In genomic region chr11:73996161-73996747, GRCh38 we compare ENCODE assay signal across 15 cellular contexts. TPM values are rescaled to one million over a fixed set of nuclear protein-coding genes. Genes with fewer than 3 reads are reported as not detected.
DNase-seq lines count a peak whose midpoint lies in the region; ATAC-seq and TF ChIP-seq lines count a peak whose summit lies in the region.
"Had no signal": no experiment of that assay in that cellular context is flagged by ENCODE, and none has a peak within 500 bp of the region (broad histone marks: within the 10 kb centered on the region; RNA-seq: fewer than 3 reads in every experiment).

No MANE protein-coding gene starts in this region.

- peak overlapping the region; percentile 74 for H3K4me3 Mint-ChIP-seq in CD8-positive, alpha-beta T cell
- peak overlapping the region; percentile 65 to 92 (median 80) for H3K4me3 Mint-ChIP-seq in naive thymus-derived CD4-positive, alpha-beta T cell
- H3K4me3 Mint-ChIP-seq: endodermal cell had no signal

- no peak for DNase-seq in CD8-positive, alpha-beta T cell
- DNase-seq in activated CD8-positive, alpha-beta memory T cell treated with anti-CD3 and anti-CD28 coated beads, Interleukin-2, amount 50 U/mL, for 48 hours = peak; percentile 53
- DNase-seq in naive thymus-derived CD4-positive, alpha-beta T cell = peak in 2 of 9 donors; percentile 14 to 21
- DNase-seq in stimulated activated naive CD4-positive, alpha-beta T cell (lab: John Stamatoyannopoulos, UW) = no peak
- DNase-seq in GM20000 (ENCODE audit: low spot score) = no peak
- DNase-seq: activated CD4-positive, CD25-positive, alpha-beta regulatory T cell; DMS 273 treated with DMSO at 0.1 percent for 48 hours; endodermal cell; NCI-H524 treated with DMSO at 0.1 percent for 48 hours; SJCRH30 had no signal

- no peaks in the 10 kb centered on the region for H3K9me3 Mint-ChIP-seq in CD8-positive, alpha-beta T cell
- H3K9me3 Mint-ChIP-seq in naive thymus-derived CD4-positive, alpha-beta T cell = peaks cover 0 to 2% (median 0%) of the 10 kb centered on the region in 11 donors
- H3K9me3 Mint-ChIP-seq: endodermal cell had no signal

- no peaks in the 10 kb centered on the region for H3K36me3 ChIP-seq in CD8-positive, alpha-beta T cell (ENCODE audit: insufficient read depth, low read length)
- no peaks in the 10 kb centered on the region for H3K36me3 ChIP-seq in naive thymus-derived CD4-positive, alpha-beta T cell (ENCODE audit: control insufficient read depth in 2 of 3, insufficient read depth in 3 of 3, low read length in 3 of 3)
- H3K36me3 ChIP-seq: SJCRH30 had no signal

- POLR2A ChIA-PET in CD8-positive, alpha-beta T cell (lab: Charles Lee) = interaction anchor here (0.7 to 10.2 kb wide), 6 partner anchors 9 to 36 kb away, joined by 3 to 116 read pairs (median 24); partner anchors contain the start of gene UCP2
- POLR2A ChIA-PET in naive thymus-derived CD4-positive, alpha-beta T cell (lab: Charles Lee) = interaction anchor here (0.6 to 31.1 kb wide), 8 partner anchors 8 to 214 kb away, joined by 3 to 1403 read pairs (median 14); partner anchors contain the start of genes UCP2 and UCP3

- ATAC-seq in CD8-positive, alpha-beta T cell = no peak
- peak; percentile 4 for ATAC-seq in GM21360 (IDR thresholded peaks at IDR 0.05; ENCODE audit: unreplicated experiment)
- ATAC-seq in naive thymus-derived CD4-positive, alpha-beta T cell = peak; percentile 6
- ATAC-seq in GM19467 (IDR thresholded peaks at IDR 0.05; ENCODE audit: unreplicated experiment) = no peak
- ATAC-seq: left lobe of liver had no signal

- H3K27me3 Mint-ChIP-seq in CD8-positive, alpha-beta T cell (ENCODE audit: low read depth) = no peaks in the 10 kb centered on the region
- no peaks in the 10 kb centered on the region for H3K27me3 Mint-ChIP-seq in naive thymus-derived CD4-positive, alpha-beta T cell

- peak overlapping the region; percentile 94 for H3K27ac Mint-ChIP-seq in CD8-positive, alpha-beta T cell
- H3K27ac Mint-ChIP-seq in naive thymus-derived CD4-positive, alpha-beta T cell = peak overlapping the region; percentile 93 to 100 (median 97)
- H3K27ac Mint-ChIP-seq: endodermal cell had no signal

- H3K4me1 Mint-ChIP-seq in CD8-positive, alpha-beta T cell (ENCODE audit: low read depth) = peaks cover 64% of the 10 kb centered on the region
- H3K4me1 Mint-ChIP-seq in naive thymus-derived CD4-positive, alpha-beta T cell = peaks cover 34 to 75% (median 68%) of the 10 kb centered on the region in 7 donors
- H3K4me1 Mint-ChIP-seq: endodermal cell had no signal

- H3K9me3 ChIP-seq in CD8-positive, alpha-beta T cell (ENCODE audit: low read length) = no peaks in the 10 kb centered on the region
- no peaks in the 10 kb centered on the region for H3K9me3 ChIP-seq in naive thymus-derived CD4-positive, alpha-beta T cell (ENCODE audit: control insufficient read depth in 2 of 3, low read length in 3 of 3)
- H3K9me3 ChIP-seq: SJCRH30 had no signal

- H3K27ac ChIP-seq in CD8-positive, alpha-beta T cell (ENCODE audit: low read depth, low read length) = peak overlapping the region; percentile 98
- peak overlapping the region; percentile 92 for H3K27ac ChIP-seq in naive thymus-derived CD4-positive, alpha-beta T cell (ENCODE audit: low read depth, low read length)
- H3K27ac ChIP-seq: KMS-11, SJCRH30 had no signal

- CTCF ChIA-PET in CD8-positive, alpha-beta T cell (lab: Charles Lee) = interaction anchor here (1.5 to 4.3 kb wide), 4 partner anchors 8 to 37 kb away, joined by 4 to 32 read pairs (median 8); partner anchors contain the start of gene UCP2
- CTCF ChIA-PET in naive thymus-derived CD4-positive, alpha-beta T cell (lab: Charles Lee) = interaction anchor here (1.4 to 3.3 kb wide), 4 partner anchors 9 to 26 kb away, joined by 3 to 24 read pairs (median 13); partner anchors contain the start of gene UCP2

- no peak for TF ChIP-seq CTCF in CD8-positive, alpha-beta T cell (IDR thresholded peaks at IDR 0.05)
- no peak for TF ChIP-seq CTCF in GM20000 (IDR thresholded peaks at IDR 0.05; ENCODE audit: extremely low read depth, missing control alignments)

- intact Hi-C loops in CD8-positive, alpha-beta T cell (cut with DNase I, micrococcal nuclease) = loop anchor here in 1 of 2 experiments (2.0 kb wide), 1 partner anchor 15 kb away; no protein-coding TSS in a partner anchor
- intact Hi-C loops in naive thymus-derived CD4-positive, alpha-beta T cell (cut with micrococcal nuclease) = no loop called here

- no peaks in the 10 kb centered on the region for H3K27me3 ChIP-seq in CD8-positive, alpha-beta T cell (ENCODE audit: insufficient read depth, low read length)
- H3K27me3 ChIP-seq in naive thymus-derived CD4-positive, alpha-beta T cell (ENCODE audit: control insufficient read depth in 2 of 2, insufficient read depth in 2 of 2, low read length in 2 of 2) = no peaks in the 10 kb centered on the region
- H3K27me3 ChIP-seq: SJCRH30 had no signal

- peaks cover 65% of the 10 kb centered on the region for H3K4me1 ChIP-seq in CD8-positive, alpha-beta T cell (ENCODE audit: insufficient read depth, low read length)
- H3K4me1 ChIP-seq in naive thymus-derived CD4-positive, alpha-beta T cell (ENCODE audit: control insufficient read depth in 2 of 2, insufficient read depth in 2 of 2, low read length in 2 of 2) = peaks cover 33 to 45% of the 10 kb centered on the region in 2 donors
- H3K4me1 ChIP-seq: SJCRH30 had no signal

- peak overlapping the region; percentile 28 for H3K4me3 ChIP-seq in CD8-positive, alpha-beta T cell (ENCODE audit: low read depth, low read length)
- H3K4me3 ChIP-seq in naive thymus-derived CD4-positive, alpha-beta T cell (ENCODE audit: low read length) = peak overlapping the region; percentile 4
- H3K4me3 ChIP-seq: SJCRH30 had no signal

- peaks cover 7% of the 10 kb centered on the region for H3K36me3 Mint-ChIP-seq in CD8-positive, alpha-beta T cell
- H3K36me3 Mint-ChIP-seq in naive thymus-derived CD4-positive, alpha-beta T cell = peaks cover 0 to 20% (median 8%) of the 10 kb centered on the region in 5 donors

RNA-seq across cellular contexts. Expression of gene UCP3, which starts 12.6 kb away (rescaled TPM):
- 1 to 10 TPM; 1.7 to 2.2 TPM for total RNA-seq in CD8-positive, alpha-beta T cell
- 10 to 100 TPM in 1 of 5 experiments, 1 to 10 TPM in 4; 3.8 to 10.5 (median 6.6) TPM for total RNA-seq in naive thymus-derived CD4-positive, alpha-beta T cell
- under 1 TPM; 0.41 to 0.97 TPM for polyA plus RNA-seq in naive thymus-derived CD4-positive, alpha-beta T cell

RNA-seq across cellular contexts. Expression of gene UCP2, which starts 13.6 kb away (rescaled TPM):
- total RNA-seq in CD8-positive, alpha-beta T cell = 100 to 1,000 TPM; 151 to 156 TPM
- 100 to 1,000 TPM; 365 to 949 (median 395) TPM for total RNA-seq in naive thymus-derived CD4-positive, alpha-beta T cell
- polyA plus RNA-seq in naive thymus-derived CD4-positive, alpha-beta T cell = 1,000 to 10,000 TPM; 1,221 to 1,411 TPM

RNA-seq across cellular contexts. Expression of gene DNAJB13, which starts 45.4 kb away (rescaled TPM):
- total RNA-seq in CD8-positive, alpha-beta T cell = not detected
- under 1 TPM in 4 of 5 experiments, not detected in 1; 0.19 to 0.73 (median 0.44) TPM for total RNA-seq in naive thymus-derived CD4-positive, alpha-beta T cell
- polyA plus RNA-seq in naive thymus-derived CD4-positive, alpha-beta T cell = under 1 TPM; 0.32 to 0.45 TPM
- total RNA-seq: left lobe of liver, omental fat pad, SJCRH30 had no signal

Comparison
In these comparisons a context has a peak if more than half of its experiments do, and no peak if none do; other contexts are left out.
1. ATAC-seq: peak in GM21360 (single experiment) and naive thymus-derived CD4-positive, alpha-beta T cell (single experiment); none in CD8-positive, alpha-beta T cell (single experiment) and GM19467 (single experiment).